ENCODE assay signal across 14 cellular contexts in the genomic region with DNA sequence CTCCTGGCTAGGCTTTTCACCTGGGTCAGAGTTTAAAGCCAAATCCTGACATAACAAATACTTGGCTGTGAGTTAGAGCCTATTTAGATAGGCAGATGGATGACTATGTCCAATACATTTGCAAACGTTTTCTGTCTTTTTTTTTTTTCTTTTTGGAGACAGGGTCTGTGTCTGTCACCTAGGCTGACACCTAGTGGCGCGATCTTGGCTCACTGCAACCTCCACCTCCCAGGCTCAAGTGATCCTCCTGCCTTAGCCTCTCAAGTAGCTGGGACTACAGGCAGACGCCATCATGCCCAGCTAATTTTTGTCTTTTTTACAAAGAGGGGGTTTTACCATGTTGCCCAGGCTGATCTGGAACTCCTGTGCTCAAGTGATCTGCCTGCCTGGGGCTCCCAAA.
DNase-seq lines count a peak whose midpoint lies in the region; ATAC-seq and TF ChIP-seq lines count a peak whose summit lies in the region.
"Had no signal": no experiment of that assay in that cellular context is flagged by ENCODE, and none has a peak within 500 bp of the region (broad histone marks: within the 10 kb centered on the region; RNA-seq: fewer than 3 reads in every experiment).

No MANE protein-coding gene starts in this region.

- H4K20me1 ChIP-seq in PC-9 (ENCODE audit: insufficient read depth) (no peaks in the 10 kb centered on the region), mammary epithelial cell (ENCODE audit: insufficient read depth, low read length) (no peaks in the 10 kb centered on the region)

- no peaks in the 10 kb centered on the region for H3K27me3 ChIP-seq in PC-9 (ENCODE audit: insufficient read depth, low read depth)
- H3K27me3 ChIP-seq in foreskin keratinocyte = no peaks in the 10 kb centered on the region
- H3K27me3 ChIP-seq in mammary epithelial cell (ENCODE audit: insufficient read depth, low read length) = no peaks in the 10 kb centered on the region
- H3K27me3 ChIP-seq: ovary, spleen had no signal

- H3K9ac ChIP-seq in mammary epithelial cell (ENCODE audit: insufficient read depth, low read length) = no peak overlapping the region

- intact Hi-C loops in PC-9 (cut with micrococcal nuclease; ENCODE audit: unreplicated experiment) (no loop called here), mammary epithelial cell (cut with micrococcal nuclease) (no loop called here), left ventricle myocardium superior (cut with micrococcal nuclease) (no loop called here)

- H3K9me3 ChIP-seq in PC-9 (ENCODE audit: insufficient read depth, low read depth) (no peaks in the 10 kb centered on the region), mammary epithelial cell (replicated peaks; ENCODE audit: insufficient read depth, low read length) (no peaks in the 10 kb centered on the region)
- H3K9me3 ChIP-seq: Caco-2, ovary, spleen, thoracic aorta had no signal

- no peaks in the 10 kb centered on the region for H3K36me3 ChIP-seq in PC-9 (ENCODE audit: low read depth)
- H3K36me3 ChIP-seq in mammary epithelial cell (ENCODE audit: insufficient read depth, low read length) = no peaks in the 10 kb centered on the region
- H3K36me3 ChIP-seq: ovary had no signal

- H3K27ac ChIP-seq in PC-9 (no peak overlapping the region), foreskin keratinocyte (no peak overlapping the region), mammary epithelial cell (ENCODE audit: insufficient read depth, low read depth, low read length) (no peak overlapping the region)
- H3K27ac ChIP-seq: ovary, spleen, thoracic aorta had no signal

- POLR2A ChIA-PET in PC-9 (lab: Charles Lee; ENCODE audit: unreplicated experiment) = no interaction called here

- in situ Hi-C loops in mammary epithelial cell (cut with MboI; ENCODE audit: low sequenced_read_pairs in 2 of 2) = no loop called here

- H3K79me2 ChIP-seq in PC-9 (ENCODE audit: low read depth) (no peaks in the 10 kb centered on the region), mammary epithelial cell (ENCODE audit: insufficient read depth, low read length) (no peaks in the 10 kb centered on the region)

- dilution Hi-C loops in mammary epithelial cell (cut with HindIII; ENCODE audit: low sequenced_read_pairs) = no loop called here

- BruUV-seq in PC-9 (replicated peaks; lab: Mats Ljungman, UMichigan) (no TSS peak), mammary epithelial cell (replicated peaks; lab: Mats Ljungman, UMichigan) (no TSS peak)

- H3K9me2 ChIP-seq in PC-9 (ENCODE audit: insufficient read depth) = no peaks in the 10 kb centered on the region

- 95% methylated on average over 3 of the region's 4 CpGs for whole genome bisulfite sequencing in mammary epithelial cell (ENCODE audit: low coverage, missing lambda C conversion rate)

- no peaks in the 10 kb centered on the region for H3F3A ChIP-seq in PC-9 (ENCODE audit: insufficient read depth, low read depth)

- H2AFZ ChIP-seq in PC-9 (no peak overlapping the region), mammary epithelial cell (ENCODE audit: low read depth, low read length) (no peak overlapping the region)

- peak; percentile 50 for DNase-seq in DMS53 (lab: John Stamatoyannopoulos, UW)
- DNase-seq in DMS53 treated with DMSO at 0.1 percent for 48 hours (lab: John Stamatoyannopoulos, UW; ENCODE audit: unreplicated experiment) = no peak
- DNase-seq in GM20000 (ENCODE audit: low spot score) = no peak
- no peak for DNase-seq in PC-9
- DNase-seq in foreskin keratinocyte = no peak
- no peak for DNase-seq in mammary epithelial cell
- DNase-seq in left ventricle myocardium superior = no peak
- DNase-seq: activated T-cell treated with anti-CD3 and anti-CD28 coated beads, Interleukin-2, amount 50 U/mL, for 1 hour; NCI-H1048; ovary; spleen had no signal

- H3K4me3 ChIP-seq in PC-9 (no peak overlapping the region), mammary epithelial cell (replicated peaks in 1 of 3; ENCODE audit: insufficient read depth in 1 of 3, low read depth in 2 of 3, low read length in 3 of 3) (no peak overlapping the region)
- H3K4me3 ChIP-seq: ovary, spleen, thoracic aorta had no signal

- peak; percentile 4 for TF ChIP-seq CTCF in GM20000 (IDR thresholded peaks at IDR 0.05; ENCODE audit: extremely low read depth, missing control alignments)
- TF ChIP-seq CTCF in PC-9 (conservative IDR thresholded peaks at IDR 0.05) = 0 out of 2 replicates have a peak, but pooled peaks have one; percentile 28
- peak; percentile 39 for TF ChIP-seq CTCF in foreskin keratinocyte (conservative IDR thresholded peaks at IDR 0.05)
- TF ChIP-seq CTCF in mammary epithelial cell (conservative IDR thresholded peaks at IDR 0.05 in 1 of 2, IDR thresholded peaks at IDR 0.05 in 1 of 2; ENCODE audit: extremely low read depth in 1 of 2, insufficient read depth in 1 of 2, low read depth in 1 of 2, low read length in 2 of 2) = no peak

- 0 out of 2 replicates have a peak, but pooled peaks cover 3% of the 10 kb centered on the region for H3K4me1 ChIP-seq in PC-9 (replicated peaks; ENCODE audit: insufficient read depth)
- H3K4me1 ChIP-seq in foreskin keratinocyte = peaks cover 5% of the 10 kb centered on the region
- peaks cover 4% of the 10 kb centered on the region for H3K4me1 ChIP-seq in mammary epithelial cell (ENCODE audit: insufficient read depth, low read length)
- H3K4me1 ChIP-seq: Caco-2 had no signal

- H3K4me2 ChIP-seq in PC-9 (no peak overlapping the region), mammary epithelial cell (ENCODE audit: insufficient read depth, low read depth, low read length) (no peak overlapping the region)

- CTCF ChIA-PET in PC-9 (lab: Charles Lee) = no interaction called here
- CTCF ChIA-PET in mammary epithelial cell (lab: Charles Lee; ENCODE audit: low non-redundant PET) = interaction anchor here (0.7 kb wide), 1 partner anchor 88 kb away, joined by 5 read pairs; no protein-coding TSS in a partner anchor

- ATAC-seq in foreskin keratinocyte (no peak), GM18873 (IDR thresholded peaks at IDR 0.05; ENCODE audit: low FRiP score, unreplicated experiment) (no peak), left ventricle myocardium superior (no peak)

Comparison
In these comparisons a context has a peak if more than half of its experiments do, and no peak if none do; other contexts are left out.
1. CTCF ChIP-seq: peak in GM20000 (single experiment), PC-9 (single experiment) and foreskin keratinocyte (single experiment); none in mammary epithelial cell (0 of 2).